8 cellular contexts compared by ENCODE assay signal in the genomic region with DNA sequence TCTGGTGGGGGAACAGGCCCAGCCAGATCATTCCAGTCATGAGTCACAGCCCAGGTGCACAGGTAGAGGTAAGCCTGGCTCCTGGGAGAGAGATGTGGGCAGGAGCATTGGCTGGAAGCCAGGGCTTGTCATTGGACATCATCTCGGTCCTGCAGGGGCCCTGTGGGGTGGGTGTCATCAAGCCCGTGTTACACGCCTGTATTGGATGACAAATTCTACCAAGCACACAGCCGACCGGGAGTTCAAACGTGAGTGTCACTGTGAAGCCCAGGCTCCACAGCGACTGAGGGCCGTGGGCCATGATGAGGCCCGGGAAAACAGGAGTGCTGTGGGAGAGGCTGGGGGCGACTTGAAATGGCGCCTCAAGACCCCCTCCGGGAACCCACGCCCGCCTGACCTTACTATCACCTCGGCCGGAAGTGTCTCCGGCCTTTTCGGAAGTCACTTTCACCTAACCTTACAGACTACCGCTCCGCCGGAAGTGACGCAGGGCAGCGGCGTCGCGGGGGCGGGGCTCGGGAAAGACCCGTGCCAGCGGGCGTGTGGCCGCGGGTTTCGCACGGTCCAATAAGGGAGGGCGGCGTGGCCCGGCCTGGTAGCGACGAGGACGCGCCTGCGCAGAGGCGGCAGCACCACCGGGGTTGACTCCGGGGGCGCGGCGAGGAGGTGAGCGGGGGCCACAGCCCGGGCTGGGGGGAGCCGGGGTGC. TPM values are rescaled to one million over a fixed set of nuclear protein-coding genes. Genes with fewer than 3 reads are reported as not detected.
A peak's percentile ranks its signal among the peaks of the same experiment; 100 is the strongest.
DNase-seq lines count a peak whose midpoint lies in the region; ATAC-seq, FAIRE-seq and TF ChIP-seq lines count a peak whose summit lies in the region.

A gene (plus strand): TSS at position 629 of the 708 bp plus-strand sequence. CDS start 1,293 bp downstream, outside the sequence.

- peaks cover 8% of the 10 kb centered on the region for H3K4me1 Mint-ChIP-seq in endothelial cell (ENCODE audit: unreplicated experiment)

- no peaks in the 10 kb centered on the region for H3K9me2 ChIP-seq in OCI-LY1 (ENCODE audit: low read depth, low read length)

- H3K36me3 Mint-ChIP-seq in endothelial cell (ENCODE audit: low read depth, unreplicated experiment): peaks cover 6% of the 10 kb centered on the region

- H3K27me3 Mint-ChIP-seq in endothelial cell (ENCODE audit: unreplicated experiment): peaks cover 19% of the 10 kb centered on the region

- no peaks in the 10 kb centered on the region for H4K20me1 ChIP-seq in OCI-LY1 (ENCODE audit: insufficient read depth, low read length)

- H3K9me3 Mint-ChIP-seq in endothelial cell (ENCODE audit: unreplicated experiment): no peaks in the 10 kb centered on the region

- peak within 1 kb of the TSS; percentile 90 for H3K4me3 Mint-ChIP-seq in endothelial cell (ENCODE audit: unreplicated experiment)

- H3K4me3 ChIP-seq in OCI-LY1 (ENCODE audit: low read depth, low read length, poor library complexity, severe bottlenecking): peak within 1 kb of the TSS; percentile 77

- H3K27ac Mint-ChIP-seq in endothelial cell (ENCODE audit: unreplicated experiment): peak within 1 kb of the TSS; percentile 90

- H3K79me2 ChIP-seq in OCI-LY1 (ENCODE audit: insufficient read depth, low read length): no peaks in the 10 kb centered on the region; the same call in 1 of the 2 replicates

- peaks cover 33% of the 10 kb centered on the region; the same call in 1 of the 2 replicates for H3K36me3 ChIP-seq in OCI-LY1 (ENCODE audit: insufficient read depth, low read length)

- H3K27me3 ChIP-seq in OCI-LY1 (ENCODE audit: insufficient read depth, low read length): no peaks in the 10 kb centered on the region

- peaks cover 76% of the 10 kb centered on the region for H3K4me1 ChIP-seq in OCI-LY1 (ENCODE audit: insufficient read depth, low read length, severe bottlenecking)

- FAIRE-seq in D721Med (lab: Jason Lieb, UNC): no peak

- peak within 1 kb of the TSS; percentile 98 for H3K27ac ChIP-seq in OCI-LY1 (ENCODE audit: low read depth, low read length, poor library complexity, severe bottlenecking)

- peak; percentile 90 for DNase-seq in D721Med (ENCODE audit: insufficient read length, low spot score)
- DNase-seq in HuH-7 (ENCODE audit: low spot score): peak; percentile 83
- DNase-seq in activated CD8-positive, alpha-beta memory T cell treated with anti-CD3 and anti-CD28 coated beads, Interleukin-2, amount 50 U/mL, for 48 hours: peak; percentile 99
- peak; percentile 95 for DNase-seq in endothelial cell (ENCODE audit: low spot score)
- DNase-seq in middle frontal gyrus (ENCODE audit: extremely low spot score, low spot score): peak; percentile 95
- peak; percentile 95 to 99 for DNase-seq in stimulated activated CD8-positive, alpha-beta memory T cell treated with anti-CD3 and anti-CD28 coated beads, Interleukin-2, amount 100 ng/mL, for 48 hours (ENCODE audit: low read depth in 2 of 2)

- H3K9me3 ChIP-seq in OCI-LY1 (ENCODE audit: low read length): no peaks in the 10 kb centered on the region

- H2AFZ ChIP-seq in OCI-LY1 (ENCODE audit: low read length): no peak within 1 kb of the TSS

- H3K4me2 ChIP-seq in OCI-LY1 (ENCODE audit: low read length): peak within 1 kb of the TSS; percentile 91

- peaks cover 18% of the 10 kb centered on the region; the same call in 1 of the 2 replicates for H3F3A ChIP-seq in OCI-LY1 (ENCODE audit: insufficient read depth, low read length)

- ATAC-seq in GM21515 (IDR thresholded peaks at IDR 0.05; ENCODE audit: unreplicated experiment): peak; percentile 46

- TF ChIP-seq CTCF in D721Med (IDR thresholded peaks at IDR 0.05; ENCODE audit: insufficient read depth, missing control alignments) (no peak), OCI-LY1 (IDR thresholded peaks at IDR 0.05; ENCODE audit: low read length) (no peak), endothelial cell (IDR thresholded peaks at IDR 0.05; ENCODE audit: unreplicated experiment) (no peak)

- peak within 1 kb of the TSS; percentile 93 for H3K9ac ChIP-seq in OCI-LY1 (ENCODE audit: low read length)

RNA-seq across cellular contexts. Expression of the gene that starts here (rescaled TPM):
- 35.3 TPM for total RNA-seq in endothelial cell (ENCODE audit: unreplicated experiment)

Comparison
In these comparisons a context has a peak if more than half of its experiments do, and no peak if none do; other contexts are left out.
1. Peak in every context shown above with its lines: DNase-seq, ATAC-seq, H3K4me3 ChIP-seq and H3K27ac ChIP-seq.